ENCODE assay signal across 12 cellular contexts in genomic region chr4:79083406-79084010, GRCh38.
A peak's percentile ranks its signal among the peaks of the same experiment; 100 is the strongest.
DNase-seq lines count a peak whose midpoint lies in the region; ATAC-seq and TF ChIP-seq lines count a peak whose summit lies in the region.
"Had no signal": no experiment of that assay in that cellular context is flagged by ENCODE, and none has a peak within 500 bp of the region (broad histone marks: within the 10 kb centered on the region; RNA-seq: fewer than 3 reads in every experiment).

No MANE protein-coding gene starts in this region.

- TF ChIP-seq CTCF in astrocyte of the spinal cord (IDR thresholded peaks at IDR 0.05; ENCODE audit: low read depth, low read length) (no peak), neural cell (IDR thresholded peaks at IDR 0.05; ENCODE audit: poor library complexity, severe bottlenecking) (no peak), testis (IDR thresholded peaks at IDR 0.05) (no peak)

- H3K4me3 ChIP-seq in astrocyte of the spinal cord (ENCODE audit: low read depth, low read length) (no peak overlapping the region), neural cell (ENCODE audit: low read length) (no peak overlapping the region), testis (no peak overlapping the region)

- no peak overlapping the region for H3K27ac ChIP-seq in neural cell (ENCODE audit: low read length)
- peak overlapping the region; percentile 35 to 77 for H3K27ac ChIP-seq in testis

- H3K36me3 ChIP-seq in neural cell (ENCODE audit: insufficient read depth, low read length) (no peaks in the 10 kb centered on the region), testis (ENCODE audit: low read depth, missing control alignments) (no peaks in the 10 kb centered on the region)

- intact Hi-C loops in left cardiac atrium (cut with DNase I): no loop called here
- intact Hi-C loops in testis (cut with DNase I; ENCODE audit: low total_unique reads): no loop called here

- WGBS in testis, 2 donors: 21 to 25% methylated on average over 2 of the region's 2 CpGs

- no peaks in the 10 kb centered on the region for H3K9me3 ChIP-seq in neural cell (ENCODE audit: low read length)
- no peaks in the 10 kb centered on the region for H3K9me3 ChIP-seq in testis

- peak; percentile 19 for TF ChIP-seq EP300 in neural cell (conservative IDR thresholded peaks at IDR 0.05; ENCODE audit: poor library complexity, severe bottlenecking)

- H3K4me1 ChIP-seq in testis: peaks cover 21% of the 10 kb centered on the region

- in situ Hi-C loops in astrocyte of the spinal cord (cut with HindIII; ENCODE audit: low sequenced_read_pairs): no loop called here

- H3K9me2 ChIP-seq in neural cell (ENCODE audit: insufficient read depth, low read length): no peaks in the 10 kb centered on the region

- H2AFZ ChIP-seq in neural cell (ENCODE audit: low read depth, low read length): no peak overlapping the region

- peak; percentile 59 to 81 for ATAC-seq in left cardiac atrium
- ATAC-seq in HG03159 (IDR thresholded peaks at IDR 0.05; ENCODE audit: unreplicated experiment): no peak

- H3K79me2 ChIP-seq in neural cell (replicated peaks; ENCODE audit: insufficient read depth, low read length): no peaks in the 10 kb centered on the region

- DNase-seq in astrocyte of the spinal cord (ENCODE audit: low read depth, low spot score) (peak; percentile 3), left cardiac atrium (no peak), testis (peak; percentile 67), NCI-H2107 (lab: John Stamatoyannopoulos, UW) (no peak), NCI-H446 treated with DMSO at 0.1 percent for 48 hours (lab: John Stamatoyannopoulos, UW) (no peak)
- DNase-seq: activated CD4-positive, alpha-beta T cell treated with anti-CD3 and anti-CD28 coated beads, Interleukin-2, amount 10 ng/mL, durations not matched to agents 7 days and 5 days; DMS 273 treated with DMSO at 0.1 percent for 48 hours; effector memory CD4-positive, alpha-beta T cell; NCI-H1417 treated with DMSO at 0.1 percent for 48 hours; NCI-H526 had no signal

- no peak overlapping the region for H3K4me2 ChIP-seq in neural cell (ENCODE audit: low read length)

- H4K20me1 ChIP-seq in neural cell (ENCODE audit: insufficient read depth): no peaks in the 10 kb centered on the region

- H3K27me3 ChIP-seq in neural cell (ENCODE audit: insufficient read depth, low read depth, low read length) (no peaks in the 10 kb centered on the region), testis (no peaks in the 10 kb centered on the region)

- no peak for TF ChIP-seq RAD21 in neural cell (conservative IDR thresholded peaks at IDR 0.05)

- TF ChIP-seq POLR2A in testis (IDR thresholded peaks at IDR 0.05): no peak

- no peaks in the 10 kb centered on the region for H3F3A ChIP-seq in neural cell (ENCODE audit: insufficient read depth, low read length, poor library complexity, severe bottlenecking)

- H3K9ac ChIP-seq in neural cell (ENCODE audit: low read length): no peak overlapping the region

TF ChIP-seq in neural cell, 6 proteins besides CTCF, POLR2A, EP300 and RAD21:
- TF ChIP-seq REST (IDR thresholded peaks at IDR 0.05; ENCODE audit: borderline replicate concordance): no peak
- TF ChIP-seq EZH2 (IDR thresholded peaks at IDR 0.05; ENCODE audit: borderline replicate concordance, insufficient read depth, low read length, poor library complexity, severe bottlenecking): no peak
- TF ChIP-seq MXI1 (conservative IDR thresholded peaks at IDR 0.05; ENCODE audit: poor library complexity, severe bottlenecking): no peak
- no peak for TF ChIP-seq TAF1 (IDR thresholded peaks at IDR 0.05; ENCODE audit: low read depth)
- no peak for TF ChIP-seq POLR2AphosphoS5 (IDR thresholded peaks at IDR 0.05)
- no peak for TF ChIP-seq SMC3 (conservative IDR thresholded peaks at IDR 0.05; ENCODE audit: poor library complexity)

Comparison
In these comparisons a context has a peak if more than half of its experiments do, and no peak if none do; other contexts are left out.
1. DNase-seq: peak in astrocyte of the spinal cord (single experiment) and testis (single experiment); none in left cardiac atrium (single experiment), NCI-H2107 (single experiment) and NCI-H446 treated with DMSO at 0.1 percent for 48 hours (single experiment).